Comparison of ENCODE assay signal across 1 cellular context in genomic region chr7:158824028-158824427, GRCh38.
TF ChIP-seq lines count a peak whose summit lies in the region.

No MANE protein-coding gene starts in this region.

TF ChIP-seq in GM12878, 131 proteins besides CTCF, POLR2A, EP300 and RAD21 (continued from another document):
- TF ChIP-seq E2F8 (IDR thresholded peaks at IDR 0.05; ENCODE audit: low read depth, partially characterized antibody), result no peak
- no peak for TF ChIP-seq CBFB (IDR thresholded peaks at IDR 0.05; ENCODE audit: low read depth)
- peak; percentile 28; the same call in 1 of the 2 replicates for TF ChIP-seq CHD2 (IDR thresholded peaks at IDR 0.05; ENCODE audit: borderline replicate concordance, low read depth, low read length)
- no peak for TF ChIP-seq HCFC1 (IDR thresholded peaks at IDR 0.05; ENCODE audit: low read length)
- 0 out of 2 replicates have a peak, but pooled peaks have one; percentile 38 for TF ChIP-seq PAX8 (IDR thresholded peaks at IDR 0.05)
- peak; percentile 71; the same call in 1 of the 2 replicates for TF ChIP-seq MYB (IDR thresholded peaks at IDR 0.05; ENCODE audit: borderline replicate concordance, low read depth, low read length)
- TF ChIP-seq MEF2A (IDR thresholded peaks at IDR 0.05; ENCODE audit: insufficient read depth, low read depth, low read length), result peak; percentile 63; the same call in 1 of the 2 replicates
- TF ChIP-seq BCL3 (IDR thresholded peaks at IDR 0.05; ENCODE audit: borderline replicate concordance, insufficient read depth, low read depth, low read length, poor library complexity, severe bottlenecking), result no peak
- TF ChIP-seq POU2F2 (IDR thresholded peaks at IDR 0.05; ENCODE audit: borderline replicate concordance, low read depth, low read length), result peak; percentile 15; the same call in 1 of the 3 replicates
- 0 out of 2 replicates have a peak, but pooled peaks have one; percentile 55 for TF ChIP-seq ZSCAN29 (IDR thresholded peaks at IDR 0.05)
- TF ChIP-seq ATF7 (IDR thresholded peaks at IDR 0.05; ENCODE audit: low read depth), result peak; percentile 69
- peak; percentile 74; the same call in 1 of the 2 replicates for TF ChIP-seq MTA2 (IDR thresholded peaks at IDR 0.05; ENCODE audit: low read depth)
- peak; percentile 68 for TF ChIP-seq MLLT1 (IDR thresholded peaks at IDR 0.05)
- TF ChIP-seq EZH2 (IDR thresholded peaks at IDR 0.05; ENCODE audit: borderline replicate concordance, control insufficient read depth, low read depth, low read length), result no peak
- TF ChIP-seq EED (IDR thresholded peaks at IDR 0.05; ENCODE audit: low read depth), result peak; percentile 59; the same call in 1 of the 2 replicates
- TF ChIP-seq TCF7 (IDR thresholded peaks at IDR 0.05; ENCODE audit: borderline replicate concordance), result 0 out of 2 replicates have a peak, but pooled peaks have one; percentile 18
- peak; percentile 19 for TF ChIP-seq SMAD1 (IDR thresholded peaks at IDR 0.05; ENCODE audit: low read depth, partially characterized antibody)
- TF ChIP-seq RAD51 (IDR thresholded peaks at IDR 0.05), result peak; percentile 82
- TF ChIP-seq DPF2 (IDR thresholded peaks at IDR 0.05), result peak; percentile 34; the same call in 1 of the 2 replicates
- TF ChIP-seq ESRRA (IDR thresholded peaks at IDR 0.05; ENCODE audit: low read length), result no peak
- no peak for TF ChIP-seq KAT2A (conservative IDR thresholded peaks at IDR 0.05; ENCODE audit: control insufficient read depth, low read depth, low read length)
- no peak for TF ChIP-seq SRF (IDR thresholded peaks at IDR 0.05; ENCODE audit: low read depth in 2 of 2, low read length in 2 of 2)
- no peak for TF ChIP-seq TAF1 (IDR thresholded peaks at IDR 0.05; ENCODE audit: borderline replicate concordance, low read depth, low read length)
- TF ChIP-seq MEF2B (IDR thresholded peaks at IDR 0.05; ENCODE audit: partially characterized antibody, poor library complexity, severe bottlenecking), result peak; percentile 61
- TF ChIP-seq NFIC (IDR thresholded peaks at IDR 0.05; ENCODE audit: low read depth, low read length), result 0 out of 2 replicates have a peak, but pooled peaks have one; percentile 26
- peak; percentile 22; the same call in 1 of the 2 replicates for TF ChIP-seq SPI1 (IDR thresholded peaks at IDR 0.05; ENCODE audit: borderline replicate concordance, insufficient read depth, low read depth, low read length)
- TF ChIP-seq FOXM1 (IDR thresholded peaks at IDR 0.05; ENCODE audit: low read depth, low read length), result peak; percentile 21; the same call in 1 of the 2 replicates
- 0 out of 2 replicates have a peak, but pooled peaks have one; percentile 12 for TF ChIP-seq ZNF24 (IDR thresholded peaks at IDR 0.05)
- TF ChIP-seq, protein P1, sequence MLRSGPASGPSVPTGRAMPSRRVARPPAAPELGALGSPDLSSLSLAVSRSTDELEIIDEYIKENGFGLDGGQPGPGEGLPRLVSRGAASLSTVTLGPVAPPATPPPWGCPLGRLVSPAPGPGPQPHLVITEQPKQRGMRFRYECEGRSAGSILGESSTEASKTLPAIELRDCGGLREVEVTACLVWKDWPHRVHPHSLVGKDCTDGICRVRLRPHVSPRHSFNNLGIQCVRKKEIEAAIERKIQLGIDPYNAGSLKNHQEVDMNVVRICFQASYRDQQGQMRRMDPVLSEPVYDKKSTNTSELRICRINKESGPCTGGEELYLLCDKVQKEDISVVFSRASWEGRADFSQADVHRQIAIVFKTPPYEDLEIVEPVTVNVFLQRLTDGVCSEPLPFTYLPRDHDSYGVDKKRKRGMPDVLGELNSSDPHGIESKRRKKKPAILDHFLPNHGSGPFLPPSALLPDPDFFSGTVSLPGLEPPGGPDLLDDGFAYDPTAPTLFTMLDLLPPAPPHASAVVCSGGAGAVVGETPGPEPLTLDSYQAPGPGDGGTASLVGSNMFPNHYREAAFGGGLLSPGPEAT (IDR thresholded peaks at IDR 0.05; ENCODE audit: low read depth), result peak; percentile 77
- TF ChIP-seq IRF3 (IDR thresholded peaks at IDR 0.05), result no peak
- no peak for TF ChIP-seq CBX3 (IDR thresholded peaks at IDR 0.05; ENCODE audit: borderline replicate concordance, low read depth)
- peak in 1 of 2 experiments; percentile 44; a peak in 1 of 4 replicates for TF ChIP-seq BHLHE40 (IDR thresholded peaks at IDR 0.05; ENCODE audit: borderline replicate concordance in 1 of 2, low read depth in 2 of 2, low read length in 1 of 2)
- TF ChIP-seq RCOR1 (conservative IDR thresholded peaks at IDR 0.05; ENCODE audit: low read depth, low read length), result 0 out of 2 replicates have a peak, but pooled peaks have one; percentile 39
- TF ChIP-seq HSF1 (IDR thresholded peaks at IDR 0.05; ENCODE audit: low read depth, low read length), result no peak
- TF ChIP-seq BCLAF1 (IDR thresholded peaks at IDR 0.05), result no peak
- TF ChIP-seq TCF12 (IDR thresholded peaks at IDR 0.05; ENCODE audit: low read depth, low read length), result no peak
- TF ChIP-seq IKZF1 (conservative IDR thresholded peaks at IDR 0.05), result peak; percentile 75
- TF ChIP-seq SREBF1 (IDR thresholded peaks at IDR 0.05; ENCODE audit: low read length), result no peak
- no peak for TF ChIP-seq SREBF2 (IDR thresholded peaks at IDR 0.05; ENCODE audit: low read length)
- no peak for TF ChIP-seq HDAC6 (IDR thresholded peaks at IDR 0.05; ENCODE audit: unreplicated experiment)
- TF ChIP-seq EGR1 (IDR thresholded peaks at IDR 0.05; ENCODE audit: borderline replicate concordance in 1 of 2, low read depth in 2 of 2, low read length in 2 of 2), result peak in 1 of 2 experiments; percentile 59; a peak in 2 of 3 replicates
- TF ChIP-seq CREM (IDR thresholded peaks at IDR 0.05; ENCODE audit: low read depth), result peak; percentile 25; the same call in 1 of the 2 replicates
- no peak for TF ChIP-seq PRDM15 (CRISPR knock-in tag; IDR thresholded peaks at IDR 0.05)
